ENCODE assay signal across 9 cellular contexts in genomic region chr3:99638244-99638948, GRCh38. TPM values are rescaled to one million over a fixed set of nuclear protein-coding genes. Genes with fewer than 3 reads are reported as not detected.
DNase-seq lines count a peak whose midpoint lies in the region; ATAC-seq lines count a peak whose summit lies in the region.
"Had no signal": no experiment of that assay in that cellular context is flagged by ENCODE, and none has a peak within 500 bp of the region (broad histone marks: within the 10 kb centered on the region; RNA-seq: fewer than 3 reads in every experiment).

TSS of gene COL8A1 (plus strand) at chr3:99638594. CDS start at chr3:99790683, 152,089 bp downstream.

- H3K4me1 ChIP-seq in NT2/D1 (ENCODE audit: insufficient read depth, insufficient read length) (no peaks in the 10 kb centered on the region), esophagus (ENCODE audit: control insufficient read depth in 2 of 2, insufficient read depth in 2 of 2, low read length in 1 of 2) (peaks cover 0 to 2% of the 10 kb centered on the region in 2 donors), mucosa of stomach (ENCODE audit: control insufficient read depth, insufficient read depth, low read length) (no peaks in the 10 kb centered on the region)

- H3K27ac ChIP-seq in esophagus (ENCODE audit: low read depth in 2 of 2, low read length in 1 of 2): peak within 1 kb of the TSS; percentile 62 to 72

- WGBS in esophagus, 2 donors: 4 to 6% methylated on average over 24 of the region's 24 CpGs

- no peaks in the 10 kb centered on the region for H3K36me3 ChIP-seq in NT2/D1 (ENCODE audit: insufficient read depth, insufficient read length, low read length)
- H3K36me3 ChIP-seq in esophagus (ENCODE audit: control insufficient read depth in 2 of 2, insufficient read depth in 2 of 2, low read length in 1 of 2): no peaks in the 10 kb centered on the region
- no peaks in the 10 kb centered on the region for H3K36me3 ChIP-seq in mucosa of stomach (ENCODE audit: control insufficient read depth, insufficient read depth, low read length)

- peak within 1 kb of the TSS in 1 of 5 donors; percentile 30 for H3K4me3 Mint-ChIP-seq in immature natural killer cell

- H3K9ac ChIP-seq in NT2/D1 (ENCODE audit: insufficient read length, low read depth) (peak within 1 kb of the TSS; percentile 58), mucosa of stomach (ENCODE audit: low read length) (peak within 1 kb of the TSS; percentile 17)

- in situ Hi-C loops in Caki2 (cut with HindIII; ENCODE audit: low pct_unique_long_range_greater_than_20kb, low sequenced_read_pairs): no loop called here

- peaks cover 14% of the 10 kb centered on the region for H3K27me3 ChIP-seq in NT2/D1 (ENCODE audit: insufficient read depth, insufficient read length)
- no peaks in the 10 kb centered on the region for H3K27me3 ChIP-seq in esophagus (ENCODE audit: control insufficient read depth in 1 of 2, insufficient read depth in 2 of 2, low read length in 2 of 2)
- H3K27me3 ChIP-seq in mucosa of stomach (ENCODE audit: control insufficient read depth, insufficient read depth, low read length): peaks cover 34% of the 10 kb centered on the region

- H3K9me3 ChIP-seq in NT2/D1 (ENCODE audit: insufficient read depth, low read length): no peaks in the 10 kb centered on the region
- no peaks in the 10 kb centered on the region for H3K9me3 ChIP-seq in esophagus (ENCODE audit: control insufficient read depth in 2 of 2, insufficient read depth in 1 of 2, low read depth in 1 of 2, low read length in 1 of 2)
- no peaks in the 10 kb centered on the region for H3K9me3 ChIP-seq in mucosa of stomach (ENCODE audit: control insufficient read depth, low read length)

- H3K9me3 Mint-ChIP-seq in immature natural killer cell: peaks cover 2 to 23% (median 10%) of the 10 kb centered on the region in 6 donors
- H3K9me3 Mint-ChIP-seq: IgD-negative memory B cell had no signal

- ATAC-seq in GM18868 (IDR thresholded peaks at IDR 0.05; ENCODE audit: unreplicated experiment) (no peak), GM18909 (IDR thresholded peaks at IDR 0.05; ENCODE audit: poor library complexity, unreplicated experiment) (no peak)

- H3K4me1 Mint-ChIP-seq in immature natural killer cell: peaks cover 0 to 2% of the 10 kb centered on the region in 2 donors

- DNase-seq in Caki2 (ENCODE audit: low read depth) (peak; percentile 74), NT2/D1 (ENCODE audit: low read depth, low spot score) (no peak), immature natural killer cell (no peak), OCI-M2 (lab: John Stamatoyannopoulos, UW; ENCODE audit: unreplicated experiment) (no peak)

- H3K27ac Mint-ChIP-seq in immature natural killer cell: no peak within 1 kb of the TSS
- H3K27ac Mint-ChIP-seq: IgD-negative memory B cell had no signal

- H3K4me3 ChIP-seq in NT2/D1 (ENCODE audit: insufficient read length, low read depth): peak within 1 kb of the TSS; percentile 33
- H3K4me3 ChIP-seq in esophagus (ENCODE audit: low read depth in 1 of 2, low read length in 2 of 2): peak within 1 kb of the TSS; percentile 42 to 49
- no peak within 1 kb of the TSS for H3K4me3 ChIP-seq in mucosa of stomach (ENCODE audit: low read length)

- H3K27me3 Mint-ChIP-seq in immature natural killer cell (ENCODE audit: low read depth in 3 of 3): peaks cover 10 to 20% (median 12%) of the 10 kb centered on the region in 3 donors

- peaks cover 0 to 4% (median 0%) of the 10 kb centered on the region in 3 donors for H3K36me3 Mint-ChIP-seq in immature natural killer cell
- H3K36me3 Mint-ChIP-seq: IgD-negative memory B cell had no signal

RNA-seq across cellular contexts. Expression of gene COL8A1, which starts in this region (rescaled TPM):
- 20.2 and 36.4 TPM in 2 replicates for total RNA-seq in Caki2 (2014; rRNA removed; shearing (Covaris generic); ENCODE audit: low replicate concordance)
- polyA plus RNA-seq in esophagus: 1 to 10 TPM in 1 of 2 donors, under 1 TPM in 1; 0.84 to 1.4 TPM
- not detected for polyA plus RNA-seq in immature natural killer cell
- polyA plus RNA-seq: IgD-negative memory B cell had no signal
